8 cellular contexts compared by ENCODE assay signal in genomic region chr11:78420796-78421209, GRCh38. TPM values are rescaled to one million over a fixed set of nuclear protein-coding genes. Genes with fewer than 3 reads are reported as not detected.
A peak's percentile ranks its signal among the peaks of the same experiment; 100 is the strongest.
DNase-seq lines count a peak whose midpoint lies in the region; ATAC-seq and TF ChIP-seq lines count a peak whose summit lies in the region.

No MANE protein-coding gene starts in this region.

- no peaks in the 10 kb centered on the region for H3K27me3 ChIP-seq in heart left ventricle
- peaks cover 4% of the 10 kb centered on the region for H3K27me3 ChIP-seq in foreskin keratinocyte

- no peak overlapping the region for H3K4me3 Mint-ChIP-seq in activated CD4-positive, alpha-beta memory T cell treated with anti-CD3 and anti-CD28 coated beads for 36 hours

- peak in 3 of 4 donors; percentile 19 to 26 (median 20) for ATAC-seq in heart left ventricle
- no peak for ATAC-seq in foreskin keratinocyte
- ATAC-seq in HG02970 (IDR thresholded peaks at IDR 0.05; ENCODE audit: low FRiP score, unreplicated experiment): no peak

- H3K9me3 ChIP-seq in heart left ventricle: no peaks in the 10 kb centered on the region

- CTCF ChIA-PET in activated CD4-positive, alpha-beta memory T cell treated with anti-CD3 and anti-CD28 coated beads for 36 hours (lab: Charles Lee): interaction anchor here (0.6 to 6.9 kb wide), 6 partner anchors 11 to 155 kb away, joined by 3 to 97 read pairs (median 3); no protein-coding TSS in a partner anchor

- no peak for TF ChIP-seq POLR2A in heart left ventricle (IDR thresholded peaks at IDR 0.05)

- peaks cover 19% of the 10 kb centered on the region for H3K27me3 Mint-ChIP-seq in activated CD4-positive, alpha-beta memory T cell treated with anti-CD3 and anti-CD28 coated beads for 36 hours

- H3K4me3 ChIP-seq in heart left ventricle: peak overlapping the region in 5 of 12 donors; percentile 6 to 90 (median 16)

- intact Hi-C loops in activated CD4-positive, alpha-beta memory T cell treated with anti-CD3 and anti-CD28 coated beads for 36 hours (cut with micrococcal nuclease): no loop called here
- intact Hi-C loops in heart left ventricle (cut with DNase I): loop anchor here in 7 of 10 donors (1.0 to 10.0 kb wide), 8 partner anchors 141 to 276 kb away; no protein-coding TSS in a partner anchor

- TF ChIP-seq CTCF in heart left ventricle (IDR thresholded peaks at IDR 0.05) (no peak), foreskin keratinocyte (conservative IDR thresholded peaks at IDR 0.05) (no peak)

- H3K36me3 ChIP-seq in heart left ventricle: no peaks in the 10 kb centered on the region

- H3K27ac ChIP-seq in heart left ventricle (peak overlapping the region in 7 of 12 donors; percentile 0 to 99 (median 52)), foreskin keratinocyte (no peak overlapping the region)

- H3K27ac Mint-ChIP-seq in activated CD4-positive, alpha-beta memory T cell treated with anti-CD3 and anti-CD28 coated beads for 36 hours: no peak overlapping the region

- 16 to 21% (median 19%) methylated on average over 8 to 9 of the region's 9 CpGs for WGBS in heart left ventricle, 4 donors

- H3K4me1 Mint-ChIP-seq in activated CD4-positive, alpha-beta memory T cell treated with anti-CD3 and anti-CD28 coated beads for 36 hours (ENCODE audit: low read depth): peaks cover 43% of the 10 kb centered on the region

- H3K9me3 Mint-ChIP-seq in activated CD4-positive, alpha-beta memory T cell treated with anti-CD3 and anti-CD28 coated beads for 36 hours: no peaks in the 10 kb centered on the region

- H3K36me3 Mint-ChIP-seq in activated CD4-positive, alpha-beta memory T cell treated with anti-CD3 and anti-CD28 coated beads for 36 hours: no peaks in the 10 kb centered on the region

- DNase-seq in AG20443 (ENCODE audit: low spot score) (peak; percentile 39), HS-27A (ENCODE audit: low read depth) (peak; percentile 29), heart left ventricle (peak; percentile 59 to 85 (median 64)), foreskin keratinocyte (no peak), UCSD-AML1 (lab: John Stamatoyannopoulos, UW; ENCODE audit: unreplicated experiment) (no peak)
- peak; percentile 74 for DNase-seq in activated CD4-positive, alpha-beta memory T cell treated with anti-CD3 and anti-CD28 coated beads for 36 hours
- DNase-seq in stimulated activated CD4-positive, alpha-beta T cell treated with anti-CD3 and anti-CD28 coated beads, Interleukin-4, amount 100 ng/mL, for 24 hours: peak; percentile 52

- H3K4me1 ChIP-seq in heart left ventricle (peaks cover 0 to 60% (median 31%) of the 10 kb centered on the region in 12 donors), foreskin keratinocyte (no peaks in the 10 kb centered on the region)

- POLR2A ChIA-PET in activated CD4-positive, alpha-beta memory T cell treated with anti-CD3 and anti-CD28 coated beads for 36 hours (lab: Charles Lee): no interaction called here

RNA-seq across cellular contexts. Expression of gene GAB2, which starts 3.2 kb away (rescaled TPM):
- total RNA-seq in activated CD4-positive, alpha-beta memory T cell treated with anti-CD3 and anti-CD28 coated beads for 36 hours: 10 to 100 TPM in 1 of 2 experiments, 1 to 10 TPM in 1; 8.9 to 11.1 TPM
- 10 to 100 TPM; 25.6 to 53.0 (median 32.0) TPM for total RNA-seq in heart left ventricle
- polyA plus RNA-seq in heart left ventricle: 10 to 100 TPM in 1 of 2 donors, 1 to 10 TPM in 1; 6.1 to 19.3 TPM
- 0.53 and 0.61 TPM in 2 replicates for total RNA-seq in foreskin keratinocyte
- polyA plus RNA-seq in foreskin keratinocyte: 0.13 and 0.14 TPM in 2 replicates

Comparison
In these comparisons a context has a peak if more than half of its experiments do, and no peak if none do; other contexts are left out.
1. DNase-seq: peak in AG20443 (single experiment), HS-27A (single experiment), activated CD4-positive, alpha-beta memory T cell treated with anti-CD3 and anti-CD28 coated beads for 36 hours (single experiment), heart left ventricle (5 of 5) and stimulated activated CD4-positive, alpha-beta T cell treated with anti-CD3 and anti-CD28 coated beads, Interleukin-4, amount 100 ng/mL, for 24 hours (single experiment); none in foreskin keratinocyte (0 of 2) and UCSD-AML1 (single experiment).
2. ATAC-seq: peak in heart left ventricle (3 of 4); none in foreskin keratinocyte (single experiment) and HG02970 (single experiment).